Comparison of ENCODE assay signal across 13 cellular contexts in genomic region chr12:42790761-42791151, GRCh38.
DNase-seq lines count a peak whose midpoint lies in the region; ATAC-seq, FAIRE-seq and TF ChIP-seq lines count a peak whose summit lies in the region.
"Had no signal": no experiment of that assay in that cellular context is flagged by ENCODE, and none has a peak within 500 bp of the region (broad histone marks: within the 10 kb centered on the region; RNA-seq: fewer than 3 reads in every experiment).

No MANE protein-coding gene starts in this region.

- H3K27ac ChIP-seq in cardiac muscle cell (peak overlapping the region; percentile 97), right atrium auricular region (peak overlapping the region in 1 of 2 donors; percentile 42)

- H3K27me3 ChIP-seq in cardiac muscle cell (no peaks in the 10 kb centered on the region), right atrium auricular region (no peaks in the 10 kb centered on the region)

- intact Hi-C loops in natural killer cell (cut with micrococcal nuclease), result no loop called here
- intact Hi-C loops in activated CD4-positive, alpha-beta memory T cell treated with anti-CD3 and anti-CD28 coated beads for 36 hours (cut with micrococcal nuclease), result no loop called here

- CTCF ChIA-PET in activated CD4-positive, alpha-beta memory T cell treated with anti-CD3 and anti-CD28 coated beads for 36 hours (lab: Charles Lee), result no interaction called here

- H3K4me3 Mint-ChIP-seq in natural killer cell, result no peak overlapping the region
- no peak overlapping the region for H3K4me3 Mint-ChIP-seq in activated CD4-positive, alpha-beta memory T cell treated with anti-CD3 and anti-CD28 coated beads for 36 hours
- H3K4me3 Mint-ChIP-seq: T-cell had no signal

- ATAC-seq in natural killer cell, result no peak
- ATAC-seq: T-cell had no signal

- TF ChIP-seq CTCF in cardiac muscle cell (IDR thresholded peaks at IDR 0.05; ENCODE audit: low read depth, low read length) (no peak), right atrium auricular region (IDR thresholded peaks at IDR 0.05) (no peak), natural killer cell (IDR thresholded peaks at IDR 0.05) (no peak)

- no peaks in the 10 kb centered on the region for H3K27me3 Mint-ChIP-seq in natural killer cell (ENCODE audit: low read depth in 2 of 2)
- no peaks in the 10 kb centered on the region for H3K27me3 Mint-ChIP-seq in activated CD4-positive, alpha-beta memory T cell treated with anti-CD3 and anti-CD28 coated beads for 36 hours

- POLR2A ChIA-PET in activated CD4-positive, alpha-beta memory T cell treated with anti-CD3 and anti-CD28 coated beads for 36 hours (lab: Charles Lee), result no interaction called here

- H3K4me1 ChIP-seq in cardiac muscle cell (ENCODE audit: low read depth) (peaks cover 47% of the 10 kb centered on the region), right atrium auricular region (peaks cover 0 to 12% of the 10 kb centered on the region in 2 donors)

- H3K4me3 ChIP-seq in cardiac muscle cell (no peak overlapping the region), right atrium auricular region (no peak overlapping the region)

- H3K36me3 Mint-ChIP-seq in natural killer cell, result no peaks in the 10 kb centered on the region
- no peaks in the 10 kb centered on the region for H3K36me3 Mint-ChIP-seq in activated CD4-positive, alpha-beta memory T cell treated with anti-CD3 and anti-CD28 coated beads for 36 hours
- H3K36me3 Mint-ChIP-seq: T-cell had no signal

- no peak overlapping the region for H3K27ac Mint-ChIP-seq in natural killer cell
- H3K27ac Mint-ChIP-seq in activated CD4-positive, alpha-beta memory T cell treated with anti-CD3 and anti-CD28 coated beads for 36 hours, result no peak overlapping the region
- H3K27ac Mint-ChIP-seq: T-cell had no signal

- no peaks in the 10 kb centered on the region for H3K9me3 ChIP-seq in cardiac muscle cell (ENCODE audit: low read depth)
- no peaks in the 10 kb centered on the region for H3K9me3 ChIP-seq in right atrium auricular region

- H3K9me3 Mint-ChIP-seq in natural killer cell, result peaks cover 7 to 10% of the 10 kb centered on the region in 2 donors
- no peaks in the 10 kb centered on the region for H3K9me3 Mint-ChIP-seq in activated CD4-positive, alpha-beta memory T cell treated with anti-CD3 and anti-CD28 coated beads for 36 hours

- no peak for FAIRE-seq in frontal cortex (lab: Jason Lieb, UNC)
- FAIRE-seq: A204.1, colon had no signal

- peak; percentile 84 to 89 for DNase-seq in cardiac muscle cell (ENCODE audit: low read depth in 1 of 2, low spot score in 1 of 2)
- DNase-seq in right atrium auricular region (ENCODE audit: low spot score), result no peak
- DNase-seq in SW480 (ENCODE audit: low spot score), result peak; percentile 70
- peak; percentile 95 for DNase-seq in glomerular visceral epithelial cell (ENCODE audit: extremely low spot score)
- no peak for DNase-seq in activated T-cell treated with anti-CD3 and anti-CD28 coated beads, Interleukin-2, amount 50 U/mL, for 1 hour
- DNase-seq in natural killer cell, result no peak
- DNase-seq in frontal cortex (ENCODE audit: low spot score in 2 of 2), result no peak
- DNase-seq in activated CD4-positive, alpha-beta memory T cell treated with anti-CD3 and anti-CD28 coated beads for 36 hours, result no peak
- DNase-seq: activated T-cell treated with anti-CD3 and anti-CD28 coated beads for 4 hours, retina, T-cell had no signal

- H3K4me1 Mint-ChIP-seq in natural killer cell, result no peaks in the 10 kb centered on the region
- H3K4me1 Mint-ChIP-seq in activated CD4-positive, alpha-beta memory T cell treated with anti-CD3 and anti-CD28 coated beads for 36 hours (ENCODE audit: low read depth), result no peaks in the 10 kb centered on the region
- H3K4me1 Mint-ChIP-seq: T-cell had no signal

- H3K36me3 ChIP-seq in cardiac muscle cell (no peaks in the 10 kb centered on the region), right atrium auricular region (no peaks in the 10 kb centered on the region)

Comparison
In these comparisons a context has a peak if more than half of its experiments do, and no peak if none do; other contexts are left out.
1. DNase-seq: peak in cardiac muscle cell (2 of 2), SW480 (single experiment) and glomerular visceral epithelial cell (single experiment); none in right atrium auricular region (single experiment), activated T-cell treated with anti-CD3 and anti-CD28 coated beads, Interleukin-2, amount 50 U/mL, for 1 hour (single experiment), natural killer cell (single experiment), frontal cortex (0 of 2) and activated CD4-positive, alpha-beta memory T cell treated with anti-CD3 and anti-CD28 coated beads for 36 hours (single experiment).